ENCODE assay signal across 18 cellular contexts in genomic region chr6:155045561-155046404, GRCh38.
"Had no signal": no experiment of that assay in that cellular context is flagged by ENCODE, and none has a peak within 500 bp of the region (broad histone marks: within the 10 kb centered on the region; RNA-seq: fewer than 3 reads in every experiment).

No MANE protein-coding gene starts in this region.

- H3K27ac Mint-ChIP-seq: immature natural killer cell, memory B cell, mesothelial cell of epicardium had no signal

- H3K9me3 ChIP-seq: esophagus muscularis mucosa, gastrocnemius medialis, left ventricle myocardium inferior, lower lobe of right lung, ovary, right atrium auricular region had no signal

- DNase-seq: cortex of kidney; dorsolateral prefrontal cortex; effector memory CD4-positive, alpha-beta T cell; gastrocnemius medialis; immature natural killer cell; left ventricle myocardium inferior; lower lobe of right lung; ovary; small intestine; stimulated activated CD4-positive, alpha-beta T cell treated with anti-CD3 and anti-CD28 coated beads, Interleukin-12 subunit alpha, Interleukin-12 subunit beta, amount 100 ng/mL, for 4 hours; stimulated activated naive CD4-positive, alpha-beta T cell treated with Interleukin-2 at 50 U/mL for 16 hours; trophoblast cell had no signal

- H3K36me3 ChIP-seq: esophagus muscularis mucosa, gastrocnemius medialis, left ventricle myocardium inferior, lower lobe of right lung, ovary, right atrium auricular region had no signal

- H3K4me1 ChIP-seq: left ventricle myocardium inferior, lower lobe of right lung had no signal

- H3K36me3 Mint-ChIP-seq: immature natural killer cell, memory B cell, mesothelial cell of epicardium had no signal

- FAIRE-seq: keratinocyte had no signal

- ATAC-seq: gastrocnemius medialis, lower lobe of right lung had no signal

- H3K4me1 Mint-ChIP-seq: memory B cell had no signal

- H3K4me3 ChIP-seq: dorsolateral prefrontal cortex, esophagus muscularis mucosa, gastrocnemius medialis, left ventricle myocardium inferior, lower lobe of right lung, ovary, right atrium auricular region had no signal

- H3K27me3 ChIP-seq: esophagus muscularis mucosa, gastrocnemius medialis, ovary, right atrium auricular region had no signal

- H3K4me3 Mint-ChIP-seq: immature natural killer cell, memory B cell, mesothelial cell of epicardium had no signal

- H3K9me3 Mint-ChIP-seq: immature natural killer cell, memory B cell, mesothelial cell of epicardium had no signal

- H3K27ac ChIP-seq: dorsolateral prefrontal cortex, epithelial cell of prostate, esophagus muscularis mucosa, gastrocnemius medialis, left ventricle myocardium inferior, lower lobe of right lung, ovary, right atrium auricular region had no signal
